In the genomic region with DNA sequence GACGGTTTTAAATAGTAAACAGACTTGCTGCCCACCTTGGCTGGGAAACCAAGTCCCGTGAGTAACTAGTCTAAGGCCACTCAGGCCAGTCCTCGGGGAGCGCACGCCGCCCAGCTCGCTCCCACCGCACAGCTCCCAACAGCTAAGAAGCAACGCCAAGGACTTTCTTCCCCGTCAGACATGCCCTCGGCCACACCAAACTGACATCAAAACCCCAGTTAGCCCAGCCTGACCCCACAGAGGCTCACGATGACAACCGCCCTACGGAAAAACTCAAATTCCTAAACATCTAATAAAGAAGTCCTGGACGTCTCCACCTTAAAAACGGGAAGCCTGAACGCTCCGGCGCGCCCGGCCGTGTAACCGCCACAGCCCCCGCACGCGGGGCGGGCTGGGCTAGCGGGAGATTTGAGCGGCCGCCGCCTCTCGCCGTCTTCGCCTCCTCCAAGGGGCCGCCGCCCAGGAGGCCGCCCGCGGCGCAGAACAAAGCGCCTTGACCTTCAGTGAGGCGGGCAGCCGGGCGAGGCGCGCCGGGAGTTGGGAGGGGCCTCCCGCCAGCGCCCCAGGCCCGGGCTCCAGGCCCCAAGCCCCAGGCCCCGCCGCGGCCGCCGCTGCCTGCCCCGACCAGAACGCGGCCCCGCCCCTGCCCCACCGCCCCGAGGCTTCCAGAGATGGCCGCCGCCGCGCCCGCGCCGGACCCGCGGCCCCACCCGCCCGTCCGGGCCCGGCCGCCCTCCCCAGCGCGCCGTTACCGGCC, we compare ENCODE assay signal across 1 cellular context.
A peak's percentile ranks its signal among the peaks of the same experiment; 100 is the strongest.
TF ChIP-seq lines count a peak whose summit lies in the region.

No MANE protein-coding gene starts in this region.

TF ChIP-seq in HepG2, 621 proteins besides CTCF, POLR2A, EP300 and RAD21 (continued from another document):
- TF ChIP-seq, protein P1, sequence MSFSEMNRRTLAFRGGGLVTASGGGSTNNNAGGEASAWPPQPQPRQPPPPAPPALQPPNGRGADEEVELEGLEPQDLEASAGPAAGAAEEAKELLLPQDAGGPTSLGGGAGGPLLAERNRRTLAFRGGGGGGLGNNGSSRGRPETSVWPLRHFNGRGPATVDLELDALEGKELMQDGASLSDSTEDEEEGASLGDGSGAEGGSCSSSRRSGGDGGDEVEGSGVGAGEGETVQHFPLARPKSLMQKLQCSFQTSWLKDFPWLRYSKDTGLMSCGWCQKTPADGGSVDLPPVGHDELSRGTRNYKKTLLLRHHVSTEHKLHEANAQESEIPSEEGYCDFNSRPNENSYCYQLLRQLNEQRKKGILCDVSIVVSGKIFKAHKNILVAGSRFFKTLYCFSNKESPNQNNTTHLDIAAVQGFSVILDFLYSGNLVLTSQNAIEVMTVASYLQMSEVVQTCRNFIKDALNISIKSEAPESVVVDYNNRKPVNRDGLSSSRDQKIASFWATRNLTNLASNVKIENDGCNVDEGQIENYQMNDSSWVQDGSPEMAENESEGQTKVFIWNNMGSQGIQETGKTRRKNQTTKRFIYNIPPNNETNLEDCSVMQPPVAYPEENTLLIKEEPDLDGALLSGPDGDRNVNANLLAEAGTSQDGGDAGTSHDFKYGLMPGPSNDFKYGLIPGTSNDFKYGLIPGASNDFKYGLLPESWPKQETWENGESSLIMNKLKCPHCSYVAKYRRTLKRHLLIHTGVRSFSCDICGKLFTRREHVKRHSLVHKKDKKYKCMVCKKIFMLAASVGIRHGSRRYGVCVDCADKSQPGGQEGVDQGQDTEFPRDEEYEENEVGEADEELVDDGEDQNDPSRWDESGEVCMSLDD (CRISPR knock-in tag; IDR thresholded peaks at IDR 0.05; ENCODE audit: borderline replicate concordance), result no peak
- TF ChIP-seq CHCHD3 (CRISPR knock-in tag; IDR thresholded peaks at IDR 0.05) (no peak), ZFX (CRISPR knock-in tag; IDR thresholded peaks at IDR 0.05; ENCODE audit: low read depth) (peak; percentile 35; the same call in 1 of the 2 replicates), ZFP1 (CRISPR knock-in tag; IDR thresholded peaks at IDR 0.05) (no peak), ZNF224 (CRISPR knock-in tag; IDR thresholded peaks at IDR 0.05) (no peak), EED (CRISPR knock-in tag; IDR thresholded peaks at IDR 0.05) (no peak), ZNF567 (CRISPR knock-in tag; IDR thresholded peaks at IDR 0.05; ENCODE audit: borderline replicate concordance) (no peak), KLF9 (CRISPR knock-in tag; IDR thresholded peaks at IDR 0.05; ENCODE audit: low read depth) (no peak), ZBTB42 (CRISPR knock-in tag; IDR thresholded peaks at IDR 0.05) (no peak), CCAR2 (optimal IDR thresholded peaks at IDR 0.05; ENCODE audit: low read depth, low read length) (no peak), ZBTB38 (CRISPR knock-in tag; IDR thresholded peaks at IDR 0.05) (no peak), ZNF644 (CRISPR knock-in tag; IDR thresholded peaks at IDR 0.05; ENCODE audit: low read depth) (no peak), ZNF30 (CRISPR knock-in tag; IDR thresholded peaks at IDR 0.05) (no peak), TBX2 (CRISPR knock-in tag; IDR thresholded peaks at IDR 0.05; ENCODE audit: borderline replicate concordance) (no peak), YEATS4 (CRISPR knock-in tag; IDR thresholded peaks at IDR 0.05; ENCODE audit: borderline replicate concordance) (no peak; the same call in 1 of the 2 replicates), ZNF607 (CRISPR knock-in tag; IDR thresholded peaks at IDR 0.05; ENCODE audit: borderline replicate concordance) (no peak), ZNF136 (CRISPR knock-in tag; IDR thresholded peaks at IDR 0.05; ENCODE audit: low read depth) (no peak), NFKB2 (CRISPR knock-in tag; IDR thresholded peaks at IDR 0.05; ENCODE audit: borderline replicate concordance) (no peak), MTF1 (CRISPR knock-in tag; IDR thresholded peaks at IDR 0.05) (no peak), ZNF773 (CRISPR knock-in tag; IDR thresholded peaks at IDR 0.05; ENCODE audit: borderline replicate concordance) (0 out of 2 replicates have a peak, but pooled peaks have one; percentile 3), PLRG1 (conservative IDR thresholded peaks at IDR 0.05) (no peak), CCDC6 (CRISPR knock-in tag; IDR thresholded peaks at IDR 0.05) (no peak; the same call in 1 of the 2 replicates), ZNF160 (CRISPR knock-in tag; IDR thresholded peaks at IDR 0.05) (no peak), PCBP2 (optimal IDR thresholded peaks at IDR 0.05; ENCODE audit: low read depth, low read length, poor library complexity, severe bottlenecking) (no peak), SALL1 (CRISPR knock-in tag; IDR thresholded peaks at IDR 0.05) (no peak), TGIF2 (CRISPR knock-in tag; IDR thresholded peaks at IDR 0.05) (no peak; the same call in 1 of the 2 replicates)
- TF ChIP-seq, protein P2, sequence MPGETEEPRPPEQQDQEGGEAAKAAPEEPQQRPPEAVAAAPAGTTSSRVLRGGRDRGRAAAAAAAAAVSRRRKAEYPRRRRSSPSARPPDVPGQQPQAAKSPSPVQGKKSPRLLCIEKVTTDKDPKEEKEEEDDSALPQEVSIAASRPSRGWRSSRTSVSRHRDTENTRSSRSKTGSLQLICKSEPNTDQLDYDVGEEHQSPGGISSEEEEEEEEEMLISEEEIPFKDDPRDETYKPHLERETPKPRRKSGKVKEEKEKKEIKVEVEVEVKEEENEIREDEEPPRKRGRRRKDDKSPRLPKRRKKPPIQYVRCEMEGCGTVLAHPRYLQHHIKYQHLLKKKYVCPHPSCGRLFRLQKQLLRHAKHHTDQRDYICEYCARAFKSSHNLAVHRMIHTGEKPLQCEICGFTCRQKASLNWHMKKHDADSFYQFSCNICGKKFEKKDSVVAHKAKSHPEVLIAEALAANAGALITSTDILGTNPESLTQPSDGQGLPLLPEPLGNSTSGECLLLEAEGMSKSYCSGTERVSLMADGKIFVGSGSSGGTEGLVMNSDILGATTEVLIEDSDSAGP (CRISPR knock-in tag; IDR thresholded peaks at IDR 0.05; ENCODE audit: borderline replicate concordance), result no peak
- TF ChIP-seq, protein P3, sequence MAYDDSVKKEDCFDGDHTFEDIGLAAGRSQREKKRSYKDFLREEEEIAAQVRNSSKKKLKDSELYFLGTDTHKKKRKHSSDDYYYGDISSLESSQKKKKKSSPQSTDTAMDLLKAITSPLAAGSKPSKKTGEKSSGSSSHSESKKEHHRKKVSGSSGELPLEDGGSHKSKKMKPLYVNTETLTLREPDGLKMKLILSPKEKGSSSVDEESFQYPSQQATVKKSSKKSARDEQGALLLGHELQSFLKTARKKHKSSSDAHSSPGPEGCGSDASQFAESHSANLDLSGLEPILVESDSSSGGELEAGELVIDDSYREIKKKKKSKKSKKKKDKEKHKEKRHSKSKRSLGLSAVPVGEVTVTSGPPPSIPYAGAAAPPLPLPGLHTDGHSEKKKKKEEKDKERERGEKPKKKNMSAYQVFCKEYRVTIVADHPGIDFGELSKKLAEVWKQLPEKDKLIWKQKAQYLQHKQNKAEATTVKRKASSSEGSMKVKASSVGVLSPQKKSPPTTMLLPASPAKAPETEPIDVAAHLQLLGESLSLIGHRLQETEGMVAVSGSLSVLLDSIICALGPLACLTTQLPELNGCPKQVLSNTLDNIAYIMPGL (CRISPR knock-in tag; IDR thresholded peaks at IDR 0.05; ENCODE audit: borderline replicate concordance in 1 of 2, low read depth in 1 of 2), result peak; percentile 2 to 5; a peak in 1 of 4 replicates
- TF ChIP-seq, protein P4, sequence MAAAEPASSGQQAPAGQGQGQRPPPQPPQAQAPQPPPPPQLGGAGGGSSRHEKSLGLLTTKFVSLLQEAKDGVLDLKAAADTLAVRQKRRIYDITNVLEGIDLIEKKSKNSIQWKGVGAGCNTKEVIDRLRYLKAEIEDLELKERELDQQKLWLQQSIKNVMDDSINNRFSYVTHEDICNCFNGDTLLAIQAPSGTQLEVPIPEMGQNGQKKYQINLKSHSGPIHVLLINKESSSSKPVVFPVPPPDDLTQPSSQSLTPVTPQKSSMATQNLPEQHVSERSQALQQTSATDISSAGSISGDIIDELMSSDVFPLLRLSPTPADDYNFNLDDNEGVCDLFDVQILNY (CRISPR knock-in tag; conservative IDR thresholded peaks at IDR 0.05), result no peak
